In genomic region chr1:42765832-42766722, GRCh38 we compare ENCODE assay signal across 8 cellular contexts. TPM values are rescaled to one million over a fixed set of nuclear protein-coding genes. Genes with fewer than 3 reads are reported as not detected.
DNase-seq lines count a peak whose midpoint lies in the region; ATAC-seq and TF ChIP-seq lines count a peak whose summit lies in the region.

No MANE protein-coding gene starts in this region.

- DNase-seq in CD4-positive, alpha-beta memory T cell = peak in 4 of 5 donors; percentile 11 to 46 (median 18)
- DNase-seq in NCI-H69 (lab: John Stamatoyannopoulos, UW) (peak; percentile 74), foreskin keratinocyte (peak; percentile 37 to 68), occipital lobe (lab: John Stamatoyannopoulos, UW) (peak; percentile 42), upper lobe of right lung (peak; percentile 78)
- peak; percentile 37 for DNase-seq in activated T-cell treated with anti-CD3 and anti-CD28 coated beads, Interleukin-2, amount 50 U/mL, for 24 hours

- H3K27me3 Mint-ChIP-seq in CD4-positive, alpha-beta memory T cell = no peaks in the 10 kb centered on the region
- H3K27me3 Mint-ChIP-seq in activated T-cell treated with anti-CD3 and anti-CD28 coated beads, Interleukin-2, amount 50 U/mL, for 24 hours = no peaks in the 10 kb centered on the region

- H3K9me3 Mint-ChIP-seq in CD4-positive, alpha-beta memory T cell = no peaks in the 10 kb centered on the region
- no peaks in the 10 kb centered on the region for H3K9me3 Mint-ChIP-seq in activated T-cell treated with anti-CD3 and anti-CD28 coated beads, Interleukin-2, amount 50 U/mL, for 24 hours

- intact Hi-C loops in CD4-positive, alpha-beta memory T cell (cut with micrococcal nuclease) = loop anchor here (2.0 to 5.0 kb wide), 4 partner anchors 159 to 406 kb away; partner anchors contain the start of genes CCDC30, CFAP57, EBNA1BP2 and SLC2A1
- intact Hi-C loops in upper lobe of right lung (cut with DNase I) = no loop called here

- POLR2A ChIA-PET in CD4-positive, alpha-beta memory T cell (lab: Charles Lee; ENCODE audit: partially characterized antibody) = interaction anchor here (0.8 to 3.8 kb wide), 24 partner anchors 8 to 1404 kb away, joined by 3 to 72 read pairs (median 7); partner anchors contain the start of genes CCDC30, ERMAP, PPCS and PPIH

- H3K36me3 ChIP-seq in CD4-positive, alpha-beta memory T cell (ENCODE audit: insufficient read depth, low read length) = no peaks in the 10 kb centered on the region
- peaks cover 9% of the 10 kb centered on the region for H3K36me3 ChIP-seq in upper lobe of right lung

- peak overlapping the region; percentile 73 for H3K27ac ChIP-seq in CD4-positive, alpha-beta memory T cell (ENCODE audit: low read depth, low read length)
- H3K27ac ChIP-seq in foreskin keratinocyte (no peak overlapping the region), upper lobe of right lung (peak overlapping the region; percentile 94)

- peak; percentile 65 for TF ChIP-seq CTCF in foreskin keratinocyte (conservative IDR thresholded peaks at IDR 0.05)
- TF ChIP-seq CTCF in upper lobe of right lung (IDR thresholded peaks at IDR 0.05) = peak; percentile 41

- ATAC-seq in GM19324 (IDR thresholded peaks at IDR 0.05; ENCODE audit: low FRiP score, unreplicated experiment) (peak; percentile 4), HG03432 (IDR thresholded peaks at IDR 0.05; ENCODE audit: unreplicated experiment) (peak; percentile 27), foreskin keratinocyte (peak; percentile 7), upper lobe of right lung (peak; percentile 16)

- H3K4me1 Mint-ChIP-seq in CD4-positive, alpha-beta memory T cell = peaks cover 17 to 43% (median 27%) of the 10 kb centered on the region in 4 donors
- H3K4me1 Mint-ChIP-seq in activated T-cell treated with anti-CD3 and anti-CD28 coated beads, Interleukin-2, amount 50 U/mL, for 24 hours (ENCODE audit: low read depth) = peaks cover 33% of the 10 kb centered on the region

- H3K4me3 ChIP-seq in CD4-positive, alpha-beta memory T cell (ENCODE audit: low read length in 2 of 2) = peak overlapping the region; percentile 67 to 98
- peak overlapping the region; percentile 88 for H3K4me3 ChIP-seq in upper lobe of right lung

- peaks cover 52% of the 10 kb centered on the region for H3K4me1 ChIP-seq in CD4-positive, alpha-beta memory T cell (ENCODE audit: insufficient read depth, low read length)
- H3K4me1 ChIP-seq in foreskin keratinocyte = peaks cover 14% of the 10 kb centered on the region
- H3K4me1 ChIP-seq in upper lobe of right lung = peaks cover 28% of the 10 kb centered on the region

- peak overlapping the region in 2 of 7 donors; percentile 80 to 85 for H3K27ac Mint-ChIP-seq in CD4-positive, alpha-beta memory T cell
- H3K27ac Mint-ChIP-seq in activated T-cell treated with anti-CD3 and anti-CD28 coated beads, Interleukin-2, amount 50 U/mL, for 24 hours = no peak overlapping the region

- no peaks in the 10 kb centered on the region for H3K27me3 ChIP-seq in CD4-positive, alpha-beta memory T cell (ENCODE audit: insufficient read depth, low read length)
- H3K27me3 ChIP-seq in foreskin keratinocyte (no peaks in the 10 kb centered on the region), upper lobe of right lung (no peaks in the 10 kb centered on the region)

- H3K36me3 Mint-ChIP-seq in CD4-positive, alpha-beta memory T cell = peaks cover 4 to 18% of the 10 kb centered on the region in 2 donors
- peaks cover 50% of the 10 kb centered on the region for H3K36me3 Mint-ChIP-seq in activated T-cell treated with anti-CD3 and anti-CD28 coated beads, Interleukin-2, amount 50 U/mL, for 24 hours (ENCODE audit: low read depth)

- no peak overlapping the region for H3K4me3 Mint-ChIP-seq in CD4-positive, alpha-beta memory T cell
- no peak overlapping the region for H3K4me3 Mint-ChIP-seq in activated T-cell treated with anti-CD3 and anti-CD28 coated beads, Interleukin-2, amount 50 U/mL, for 24 hours

- CTCF ChIA-PET in CD4-positive, alpha-beta memory T cell (lab: Charles Lee; ENCODE audit: partially characterized antibody) = interaction anchor here (0.6 to 3.7 kb wide), 18 partner anchors 9 to 428 kb away, joined by 3 to 27 read pairs (median 8); partner anchors contain the start of genes ERMAP, PPIH, SVBP and ZNF691

- no peaks in the 10 kb centered on the region for H3K9me3 ChIP-seq in CD4-positive, alpha-beta memory T cell (ENCODE audit: control insufficient read depth in 1 of 2, low read length in 2 of 2)
- no peaks in the 10 kb centered on the region for H3K9me3 ChIP-seq in upper lobe of right lung

RNA-seq across cellular contexts. Expression of gene P3H1, which starts 0.8 kb away (rescaled TPM):
- 10 to 100 TPM; 52.5 to 56.6 TPM for total RNA-seq in CD4-positive, alpha-beta memory T cell
- 10 to 100 TPM in 1 of 2 donors, 1 to 10 TPM in 1; 7.5 to 15.3 TPM for polyA plus RNA-seq in CD4-positive, alpha-beta memory T cell
- 30.4 and 36.1 TPM in 2 replicates for total RNA-seq in foreskin keratinocyte
- 29.6 and 34.4 TPM in 2 replicates for polyA plus RNA-seq in foreskin keratinocyte
- total RNA-seq in occipital lobe = 10.9 TPM
- 22.3 TPM for total RNA-seq in upper lobe of right lung

RNA-seq across cellular contexts. Expression of gene C1orf50, which starts 1.0 kb away (rescaled TPM):
- 10 to 100 TPM; 20.6 to 20.9 TPM for total RNA-seq in CD4-positive, alpha-beta memory T cell
- 1 to 10 TPM; 2.5 to 8.6 TPM for polyA plus RNA-seq in CD4-positive, alpha-beta memory T cell
- total RNA-seq in foreskin keratinocyte (4.2 and 4.5 TPM in 2 replicates), occipital lobe (10.0 TPM), upper lobe of right lung (6.1 TPM)
- 7.8 and 8.5 TPM in 2 replicates for polyA plus RNA-seq in foreskin keratinocyte

RNA-seq across cellular contexts. Expression of gene TMEM269, which starts 18.7 kb away (rescaled TPM):
- total RNA-seq in CD4-positive, alpha-beta memory T cell = under 1 TPM; 0.35 to 0.36 TPM
- polyA plus RNA-seq in CD4-positive, alpha-beta memory T cell = not detected
- not detected in 2 replicates for total RNA-seq in foreskin keratinocyte
- 0.02 TPM in 1 of 2 replicates, not detected in the other for polyA plus RNA-seq in foreskin keratinocyte
- total RNA-seq in occipital lobe = 0.47 TPM
- total RNA-seq in upper lobe of right lung = not detected

RNA-seq across cellular contexts. Expression of gene CLDN19, which starts 26.0 kb away (rescaled TPM):
- not detected for total RNA-seq in CD4-positive, alpha-beta memory T cell
- polyA plus RNA-seq in CD4-positive, alpha-beta memory T cell = not detected
- total RNA-seq in foreskin keratinocyte = not detected in 2 replicates
- polyA plus RNA-seq in foreskin keratinocyte = not detected in 2 replicates
- not detected for total RNA-seq in occipital lobe
- total RNA-seq in upper lobe of right lung = not detected

RNA-seq across cellular contexts. Expression of gene ERMAP, which starts 50.8 kb away (rescaled TPM):
- total RNA-seq in CD4-positive, alpha-beta memory T cell = 1 to 10 TPM; 6.5 to 8.6 TPM
- 1 to 10 TPM; 2.0 to 4.1 TPM for polyA plus RNA-seq in CD4-positive, alpha-beta memory T cell
- total RNA-seq in foreskin keratinocyte (4.4 and 4.7 TPM in 2 replicates), occipital lobe (1.9 TPM), upper lobe of right lung (18.2 TPM)
- polyA plus RNA-seq in foreskin keratinocyte = 1.8 TPM in 2 replicates

Comparison
In these comparisons a context has a peak if more than half of its experiments do, and no peak if none do; other contexts are left out.
1. DNase-seq: peak in every context shown above with its lines; median percentile 78 in upper lobe of right lung; 74 in NCI-H69; 52 in foreskin keratinocyte; 42 in occipital lobe; 37 in activated T-cell treated with anti-CD3 and anti-CD28 coated beads, Interleukin-2, amount 50 U/mL, for 24 hours; 18 in CD4-positive, alpha-beta memory T cell.